16 cellular contexts compared by ENCODE assay signal in genomic region chr15:77889009-77889806, GRCh38.
DNase-seq lines count a peak whose midpoint lies in the region; TF ChIP-seq lines count a peak whose summit lies in the region.
"Had no signal": no experiment of that assay in that cellular context is flagged by ENCODE, and none has a peak within 500 bp of the region (broad histone marks: within the 10 kb centered on the region; RNA-seq: fewer than 3 reads in every experiment).

No MANE protein-coding gene starts in this region.

- POLR2A ChIA-PET in RWPE1 (lab: Yijun Ruan, JAX; ENCODE audit: low non-redundant PET), result no interaction called here

- no peak overlapping the region for H3K4me3 Mint-ChIP-seq in activated T-helper 2 cell treated with anti-CD3 and anti-CD28 coated beads, Interferon-gamma antibody, Interleukin-2, Interleukin-4, amounts not matched to agents 10 μg/mL and 5 μg/mL and 100 μg/mL, durations not matched to agents 14 hours and 24 hours and 36 hours (ENCODE audit: low read depth)
- H3K4me3 Mint-ChIP-seq: activated T-helper 1 cell treated with anti-CD3 and anti-CD28 coated beads, Interleukin-12 subunit alpha, Interleukin-12 subunit beta, Interleukin-2, Interleukin-4 antibody, amounts not matched to agents 30 ng/mL and 10 ng/mL and 1 ng/mL, durations not matched to agents 14 hours and 24 hours and 36 hours; HFFc6 had no signal

- H3K27me3 ChIP-seq in tibial artery, result no peaks in the 10 kb centered on the region
- H3K27me3 ChIP-seq: BE2C had no signal

- no peaks in the 10 kb centered on the region for H3K36me3 Mint-ChIP-seq in activated T-helper 2 cell treated with anti-CD3 and anti-CD28 coated beads, Interferon-gamma antibody, Interleukin-2, Interleukin-4, amounts not matched to agents 10 μg/mL and 5 μg/mL and 100 μg/mL, durations not matched to agents 14 hours and 24 hours and 36 hours (ENCODE audit: low read depth)

- H3K36me3 ChIP-seq in tibial artery, result no peaks in the 10 kb centered on the region
- H3K36me3 ChIP-seq: BE2C had no signal

- TF ChIP-seq CTCF in RWPE1 (conservative IDR thresholded peaks at IDR 0.05; ENCODE audit: low read depth) (no peak), coronary artery (IDR thresholded peaks at IDR 0.05) (no peak), tibial artery (IDR thresholded peaks at IDR 0.05) (no peak)

- H3K4me3 ChIP-seq in coronary artery (no peak overlapping the region), tibial artery (no peak overlapping the region)

- H3K27me3 Mint-ChIP-seq in activated T-helper 2 cell treated with anti-CD3 and anti-CD28 coated beads, Interferon-gamma antibody, Interleukin-2, Interleukin-4, amounts not matched to agents 10 μg/mL and 5 μg/mL and 100 μg/mL, durations not matched to agents 14 hours and 24 hours and 36 hours (ENCODE audit: low read depth), result no peaks in the 10 kb centered on the region

- H3K27ac Mint-ChIP-seq in activated T-helper 2 cell treated with anti-CD3 and anti-CD28 coated beads, Interferon-gamma antibody, Interleukin-2, Interleukin-4, amounts not matched to agents 10 μg/mL and 5 μg/mL and 100 μg/mL, durations not matched to agents 14 hours and 24 hours and 36 hours, result no peak overlapping the region
- H3K27ac Mint-ChIP-seq: activated T-helper 1 cell treated with anti-CD3 and anti-CD28 coated beads, Interleukin-12 subunit alpha, Interleukin-12 subunit beta, Interleukin-2, Interleukin-4 antibody, amounts not matched to agents 30 ng/mL and 10 ng/mL and 1 ng/mL, durations not matched to agents 14 hours and 24 hours and 36 hours; HFFc6 had no signal

- intact Hi-C loops in tibial artery (cut with DNase I; ENCODE audit: low total_unique reads), result no loop called here
- intact Hi-C loops in activated T-helper 2 cell treated with anti-CD3 and anti-CD28 coated beads, Interferon-gamma antibody, Interleukin-2, Interleukin-4, amounts not matched to agents 10 μg/mL and 5 μg/mL and 100 μg/mL, durations not matched to agents 14 hours and 24 hours and 36 hours (cut with micrococcal nuclease), result no loop called here

- H3K4me1 Mint-ChIP-seq in activated T-helper 2 cell treated with anti-CD3 and anti-CD28 coated beads, Interferon-gamma antibody, Interleukin-2, Interleukin-4, amounts not matched to agents 10 μg/mL and 5 μg/mL and 100 μg/mL, durations not matched to agents 14 hours and 24 hours and 36 hours (ENCODE audit: low read depth), result no peaks in the 10 kb centered on the region

- no peak for DNase-seq in RWPE1 (ENCODE audit: low spot score)
- DNase-seq in coronary artery (ENCODE audit: low spot score), result no peak
- peak; percentile 75 for DNase-seq in myocyte (ENCODE audit: low read depth)
- DNase-seq in tibial artery, result peak in 1 of 2 donors; percentile 82
- DNase-seq in RKO (ENCODE audit: low spot score), result no peak
- DNase-seq in cerebellar cortex (ENCODE audit: low spot score), result no peak
- no peak for DNase-seq in NCI-H1092 treated with DMSO at 0.1 percent for 48 hours (lab: John Stamatoyannopoulos, UW)
- DNase-seq in activated T-helper 2 cell treated with anti-CD3 and anti-CD28 coated beads, Interferon-gamma antibody, Interleukin-2, Interleukin-4, amounts not matched to agents 10 μg/mL and 5 μg/mL and 100 μg/mL, durations not matched to agents 14 hours and 24 hours and 36 hours (ENCODE audit: low spot score), result no peak
- DNase-seq: BE2C; dermis blood vessel endothelial cell; head of caudate nucleus; HFFc6; islet precursor cell; stimulated activated naive CD4-positive, alpha-beta T cell had no signal

- H3K4me1 ChIP-seq in tibial artery, result peaks cover 10 to 91% (median 70%) of the 10 kb centered on the region in 4 donors
- H3K4me1 ChIP-seq: parathyroid adenoma had no signal

- CTCF ChIA-PET in RWPE1 (lab: Yijun Ruan, JAX), result interaction anchor here (0.6 kb wide), 1 partner anchor 19 kb away, joined by 3 read pairs; no protein-coding TSS in a partner anchor

- H3K27ac ChIP-seq in RWPE1, result peak overlapping the region; percentile 64
- H3K27ac ChIP-seq in coronary artery, result peak overlapping the region; percentile 81 to 95
- H3K27ac ChIP-seq in tibial artery, result peak overlapping the region; percentile 90 to 97
- H3K27ac ChIP-seq: parathyroid adenoma had no signal

- no peaks in the 10 kb centered on the region for H3K9me3 ChIP-seq in tibial artery
- H3K9me3 ChIP-seq: BE2C had no signal

- no peaks in the 10 kb centered on the region for H3K9me3 Mint-ChIP-seq in activated T-helper 2 cell treated with anti-CD3 and anti-CD28 coated beads, Interferon-gamma antibody, Interleukin-2, Interleukin-4, amounts not matched to agents 10 μg/mL and 5 μg/mL and 100 μg/mL, durations not matched to agents 14 hours and 24 hours and 36 hours
- H3K9me3 Mint-ChIP-seq: activated T-helper 1 cell treated with anti-CD3 and anti-CD28 coated beads, Interleukin-12 subunit alpha, Interleukin-12 subunit beta, Interleukin-2, Interleukin-4 antibody, amounts not matched to agents 30 ng/mL and 10 ng/mL and 1 ng/mL, durations not matched to agents 14 hours and 24 hours and 36 hours; HFFc6 had no signal
